22 cellular contexts compared by ENCODE assay signal in genomic region chr12:110444455-110444854, GRCh38.
"Had no signal": no experiment of that assay in that cellular context is flagged by ENCODE, and none has a peak within 500 bp of the region (broad histone marks: within the 10 kb centered on the region; RNA-seq: fewer than 3 reads in every experiment).

No MANE protein-coding gene starts in this region.

- H3K27ac Mint-ChIP-seq: neural progenitor cell, T-cell had no signal

- H3K9me3 ChIP-seq: body of pancreas, heart right ventricle, lower lobe of right lung, mucosa of descending colon, thyroid gland had no signal

- H3K27me3 Mint-ChIP-seq: T-cell had no signal

- H3K9me3 Mint-ChIP-seq: neural progenitor cell, T-cell had no signal

- H3K4me3 Mint-ChIP-seq: neural progenitor cell, T-cell had no signal

- H3K27me3 ChIP-seq: body of pancreas, cardiac muscle cell, heart right ventricle, neural progenitor cell, thyroid gland had no signal

- FAIRE-seq: kidney had no signal

- H3K4me3 ChIP-seq: body of pancreas, cardiac muscle cell, heart right ventricle, lower lobe of right lung, mucosa of descending colon, neural progenitor cell, thyroid gland had no signal

- H3K27ac ChIP-seq: body of pancreas, cardiac muscle cell, heart right ventricle, lower lobe of right lung, neural progenitor cell, thyroid gland had no signal

- DNase-seq: activated CD4-positive, alpha-beta T cell treated with anti-CD3 and anti-CD28 coated beads for 1 hour; activated CD4-positive, alpha-beta T cell treated with anti-CD3 and anti-CD28 coated beads, Interleukin-2, amount 50 U/mL, for 4 hours; activated gamma-delta T cell treated with Interleukin-2 at 50 U/mL for 16 hours; body of pancreas; dermis blood vessel endothelial cell; effector memory CD4-positive, alpha-beta T cell; foreskin fibroblast; heart right ventricle; kidney; lower lobe of right lung; mesendoderm; mucosa of descending colon; retina; SIG-M5; stimulated activated CD4-positive, alpha-beta T cell treated with anti-CD3 and anti-CD28 coated beads, Interleukin-2, amount 100 ng/mL, for 48 hours; stimulated activated naive CD4-positive, alpha-beta T cell treated with Interleukin-2 at 50 U/mL for 16 hours; substantia nigra; T-cell; T-helper 9 cell; thyroid gland had no signal
